In the genomic region with DNA sequence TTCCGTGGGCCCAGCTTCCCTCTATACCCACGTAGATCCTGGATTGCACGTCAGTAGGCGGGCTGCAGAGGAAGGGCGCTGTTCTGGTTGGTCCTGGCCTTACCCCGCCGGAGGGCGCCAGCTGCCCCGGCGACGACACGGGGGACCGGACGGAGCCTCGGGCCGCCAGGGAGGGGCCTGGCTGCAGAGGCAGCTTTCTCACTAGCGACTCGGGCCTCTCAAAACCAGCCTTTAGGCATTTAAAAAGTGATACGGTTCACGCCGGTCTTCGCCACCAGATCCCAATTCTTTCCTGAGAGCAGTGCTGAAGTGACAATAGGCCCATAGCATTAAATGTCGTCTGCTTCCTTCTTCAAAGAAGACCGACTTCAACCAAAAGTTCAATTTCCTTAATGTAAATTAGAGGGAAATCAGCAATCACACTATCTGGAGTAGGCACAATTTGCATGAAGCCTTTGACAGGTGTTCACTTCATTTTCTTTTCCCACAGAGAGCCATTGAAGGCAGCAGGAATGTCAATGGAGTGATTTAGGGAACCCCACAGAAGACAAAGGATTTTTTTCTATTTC, we compare ENCODE assay signal across 8 cellular contexts. TPM values are rescaled to one million over a fixed set of nuclear protein-coding genes. Genes with fewer than 3 reads are reported as not detected.
DNase-seq lines count a peak whose midpoint lies in the region; ATAC-seq, FAIRE-seq and TF ChIP-seq lines count a peak whose summit lies in the region.

No MANE protein-coding gene starts in this region.

- H3K9me3 ChIP-seq in mammary epithelial cell (replicated peaks; ENCODE audit: insufficient read depth, low read length) (no peaks in the 10 kb centered on the region), kidney (ENCODE audit: control insufficient read depth in 1 of 2, low read length in 2 of 2) (no peaks in the 10 kb centered on the region)

- no TSS peak for BruUV-seq in mammary epithelial cell (replicated peaks; lab: Mats Ljungman, UMichigan)

- in situ Hi-C loops in mammary epithelial cell (cut with MboI; ENCODE audit: low sequenced_read_pairs in 2 of 2), result no loop called here

- peak; percentile 93 for ATAC-seq in HG03095 (IDR thresholded peaks at IDR 0.05; ENCODE audit: unreplicated experiment)

- H3K4me3 ChIP-seq in mammary epithelial cell (replicated peaks in 1 of 3; ENCODE audit: insufficient read depth in 1 of 3, low read depth in 2 of 3, low read length in 3 of 3) (no peak overlapping the region), kidney (ENCODE audit: low read length in 2 of 2) (peak overlapping the region; percentile 38 to 59)

- DNase-seq in NCI-H82 (lab: John Stamatoyannopoulos, UW) (peak; percentile 32), NCI-H82 treated with DMSO at 0.1 percent for 48 hours (lab: John Stamatoyannopoulos, UW; ENCODE audit: unreplicated experiment) (no peak), T-helper 2 cell (peak in 3 of 5 experiments; percentile 13 to 55 (median 32)), mammary epithelial cell (no peak), kidney (peak; percentile 86), HTR-8/SVneo (ENCODE audit: insufficient read length, low spot score) (no peak)
- DNase-seq in stimulated activated CD4-positive, alpha-beta T cell treated with anti-CD3 and anti-CD28 coated beads, Interleukin-4, amount 100 ng/mL, for 24 hours, result peak; percentile 44

- H2AFZ ChIP-seq in mammary epithelial cell (ENCODE audit: low read depth, low read length), result peak overlapping the region; percentile 57

- WGBS in mammary epithelial cell (ENCODE audit: low coverage, missing lambda C conversion rate), result 43% methylated on average over 20 of the region's 24 CpGs

- FAIRE-seq in kidney (lab: Jason Lieb, UNC), result no peak
- no peak for FAIRE-seq in HTR-8/SVneo (lab: Jason Lieb, UNC)

- no peaks in the 10 kb centered on the region for H3K36me3 ChIP-seq in mammary epithelial cell (ENCODE audit: insufficient read depth, low read length)
- H3K36me3 ChIP-seq in kidney (ENCODE audit: control insufficient read depth in 1 of 2, insufficient read depth in 2 of 2, low read length in 2 of 2), result no peaks in the 10 kb centered on the region

- dilution Hi-C loops in mammary epithelial cell (cut with HindIII; ENCODE audit: low sequenced_read_pairs), result no loop called here

- H3K27ac ChIP-seq in mammary epithelial cell (ENCODE audit: insufficient read depth, low read depth, low read length) (no peak overlapping the region), kidney (ENCODE audit: low read depth in 2 of 2, low read length in 2 of 2) (peak overlapping the region in 1 of 2 donors; percentile 48)

- CTCF ChIA-PET in mammary epithelial cell (lab: Charles Lee; ENCODE audit: low non-redundant PET), result no interaction called here

- H3K9ac ChIP-seq in mammary epithelial cell (ENCODE audit: insufficient read depth, low read length) (no peak overlapping the region), kidney (ENCODE audit: low read length in 2 of 2) (peak overlapping the region; percentile 4 to 58)

- no peaks in the 10 kb centered on the region for H3K27me3 ChIP-seq in mammary epithelial cell (ENCODE audit: insufficient read depth, low read length)

- H3K79me2 ChIP-seq in mammary epithelial cell (ENCODE audit: insufficient read depth, low read length), result no peaks in the 10 kb centered on the region

- H3K4me2 ChIP-seq in mammary epithelial cell (ENCODE audit: insufficient read depth, low read depth, low read length), result no peak overlapping the region

- TF ChIP-seq CTCF in mammary epithelial cell (conservative IDR thresholded peaks at IDR 0.05 in 1 of 2, IDR thresholded peaks at IDR 0.05 in 1 of 2; ENCODE audit: extremely low read depth in 1 of 2, insufficient read depth in 1 of 2, low read depth in 1 of 2, low read length in 2 of 2) (no peak), kidney (IDR thresholded peaks at IDR 0.05; ENCODE audit: borderline replicate concordance, extremely low read depth, insufficient read depth) (peak; percentile 17)

- intact Hi-C loops in mammary epithelial cell (cut with micrococcal nuclease) (no loop called here), kidney (cut with DNase I) (no loop called here)

- H4K20me1 ChIP-seq in mammary epithelial cell (ENCODE audit: insufficient read depth, low read length), result no peaks in the 10 kb centered on the region

- H3K4me1 ChIP-seq in mammary epithelial cell (ENCODE audit: insufficient read depth, low read length) (no peaks in the 10 kb centered on the region), kidney (ENCODE audit: control insufficient read depth in 1 of 2, insufficient read depth in 1 of 2, low read depth in 1 of 2, low read length in 2 of 2) (no peaks in the 10 kb centered on the region)

RNA-seq across cellular contexts. Expression of gene UBE2D2, which starts 17.6 kb away (rescaled TPM):
- total RNA-seq in mammary epithelial cell (100 to 1,000 TPM in 1 of 2 donors, 10 to 100 TPM in 1; 47.0 to 141 TPM), kidney (131 TPM)
- polyA plus RNA-seq in mammary epithelial cell (40.1 TPM), kidney (ENCODE audit: insufficient read depth, low read depth, low replicate concordance) (118 TPM)
- 66.4 TPM for polyA minus RNA-seq in mammary epithelial cell

Comparison
In these comparisons a context has a peak if more than half of its experiments do, and no peak if none do; other contexts are left out.
1. DNase-seq: peak in NCI-H82 (single experiment), T-helper 2 cell (3 of 5), kidney (single experiment) and stimulated activated CD4-positive, alpha-beta T cell treated with anti-CD3 and anti-CD28 coated beads, Interleukin-4, amount 100 ng/mL, for 24 hours (single experiment); none in NCI-H82 treated with DMSO at 0.1 percent for 48 hours (single experiment), mammary epithelial cell (single experiment) and HTR-8/SVneo (single experiment).
2. H3K4me3 ChIP-seq: peak in kidney (2 of 2); none in mammary epithelial cell (0 of 3).